ENCODE assay signal across 16 cellular contexts in the genomic region with DNA sequence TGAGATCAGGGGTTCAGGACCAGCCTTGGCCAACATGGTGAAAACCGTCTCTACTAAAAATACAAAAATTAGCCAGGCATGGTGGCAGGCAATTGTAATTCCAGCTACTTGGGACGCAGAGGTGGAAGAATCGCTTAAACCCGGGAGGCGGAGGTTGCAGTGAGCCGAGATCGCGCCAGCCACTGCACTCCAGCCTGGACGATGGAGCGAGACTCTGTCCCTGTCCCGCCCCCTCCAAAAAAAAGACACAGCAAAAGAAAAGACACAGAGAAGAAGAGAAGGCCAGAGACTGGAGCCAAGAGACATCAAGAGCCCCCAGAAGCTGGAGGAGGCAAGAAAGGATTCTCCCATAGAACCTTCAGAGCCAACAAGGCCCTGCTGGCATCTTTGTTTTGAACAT. TPM values are rescaled to one million over a fixed set of nuclear protein-coding genes. Genes with fewer than 3 reads are reported as not detected.
A peak's percentile ranks its signal among the peaks of the same experiment; 100 is the strongest.
DNase-seq lines count a peak whose midpoint lies in the region; ATAC-seq and TF ChIP-seq lines count a peak whose summit lies in the region.
"Had no signal": no experiment of that assay in that cellular context is flagged by ENCODE, and none has a peak within 500 bp of the region (broad histone marks: within the 10 kb centered on the region; RNA-seq: fewer than 3 reads in every experiment).

No MANE protein-coding gene starts in this region.

- H3K9me3 Mint-ChIP-seq in activated naive CD4-positive, alpha-beta T cell treated with anti-CD3 and anti-CD28 coated beads, Interleukin-2, amount 50 U/mL, for 24 hours, result no peaks in the 10 kb centered on the region
- H3K9me3 Mint-ChIP-seq in activated T-helper 2 cell treated with anti-CD3 and anti-CD28 coated beads, Interferon-gamma antibody, Interleukin-2, Interleukin-4, amounts not matched to agents 10 μg/mL and 5 μg/mL and 100 μg/mL, durations not matched to agents 14 hours and 24 hours and 36 hours, result peaks cover 30% of the 10 kb centered on the region
- peaks cover 0 to 13% (median 0%) of the 10 kb centered on the region in 9 donors for H3K9me3 Mint-ChIP-seq in naive thymus-derived CD8-positive, alpha-beta T cell

- H3K4me3 Mint-ChIP-seq in activated naive CD4-positive, alpha-beta T cell treated with anti-CD3 and anti-CD28 coated beads, Interleukin-2, amount 50 U/mL, for 24 hours, result no peak overlapping the region
- no peak overlapping the region for H3K4me3 Mint-ChIP-seq in activated T-helper 2 cell treated with anti-CD3 and anti-CD28 coated beads, Interferon-gamma antibody, Interleukin-2, Interleukin-4, amounts not matched to agents 10 μg/mL and 5 μg/mL and 100 μg/mL, durations not matched to agents 14 hours and 24 hours and 36 hours (ENCODE audit: low read depth)
- H3K4me3 Mint-ChIP-seq in naive thymus-derived CD8-positive, alpha-beta T cell, result peak overlapping the region in 3 of 10 donors; percentile 23 to 60 (median 23)

- H3K27ac Mint-ChIP-seq in activated naive CD4-positive, alpha-beta T cell treated with anti-CD3 and anti-CD28 coated beads, Interleukin-2, amount 50 U/mL, for 24 hours, result peak overlapping the region; percentile 73
- peak overlapping the region; percentile 26 for H3K27ac Mint-ChIP-seq in activated T-helper 2 cell treated with anti-CD3 and anti-CD28 coated beads, Interferon-gamma antibody, Interleukin-2, Interleukin-4, amounts not matched to agents 10 μg/mL and 5 μg/mL and 100 μg/mL, durations not matched to agents 14 hours and 24 hours and 36 hours
- H3K27ac Mint-ChIP-seq in naive thymus-derived CD8-positive, alpha-beta T cell, result peak overlapping the region; percentile 63 to 100 (median 84)

- intact Hi-C loops in activated T-helper 2 cell treated with anti-CD3 and anti-CD28 coated beads, Interferon-gamma antibody, Interleukin-2, Interleukin-4, amounts not matched to agents 10 μg/mL and 5 μg/mL and 100 μg/mL, durations not matched to agents 14 hours and 24 hours and 36 hours (cut with micrococcal nuclease), result no loop called here

- no peak for ATAC-seq in naive thymus-derived CD8-positive, alpha-beta T cell

- no peak for TF ChIP-seq POLR2A in erythroblast (IDR thresholded peaks at IDR 0.05; ENCODE audit: low read length)

- H3K36me3 Mint-ChIP-seq in activated naive CD4-positive, alpha-beta T cell treated with anti-CD3 and anti-CD28 coated beads, Interleukin-2, amount 50 U/mL, for 24 hours, result peaks cover 2% of the 10 kb centered on the region
- peaks cover 18% of the 10 kb centered on the region for H3K36me3 Mint-ChIP-seq in activated T-helper 2 cell treated with anti-CD3 and anti-CD28 coated beads, Interferon-gamma antibody, Interleukin-2, Interleukin-4, amounts not matched to agents 10 μg/mL and 5 μg/mL and 100 μg/mL, durations not matched to agents 14 hours and 24 hours and 36 hours (ENCODE audit: low read depth)
- peaks cover 0 to 2% (median 0%) of the 10 kb centered on the region in 3 donors for H3K36me3 Mint-ChIP-seq in naive thymus-derived CD8-positive, alpha-beta T cell

- no peaks in the 10 kb centered on the region for H3K27me3 Mint-ChIP-seq in activated naive CD4-positive, alpha-beta T cell treated with anti-CD3 and anti-CD28 coated beads, Interleukin-2, amount 50 U/mL, for 24 hours
- H3K27me3 Mint-ChIP-seq in activated T-helper 2 cell treated with anti-CD3 and anti-CD28 coated beads, Interferon-gamma antibody, Interleukin-2, Interleukin-4, amounts not matched to agents 10 μg/mL and 5 μg/mL and 100 μg/mL, durations not matched to agents 14 hours and 24 hours and 36 hours (ENCODE audit: low read depth), result no peaks in the 10 kb centered on the region
- no peaks in the 10 kb centered on the region for H3K27me3 Mint-ChIP-seq in naive thymus-derived CD8-positive, alpha-beta T cell

- POLR2A ChIA-PET in naive thymus-derived CD8-positive, alpha-beta T cell (lab: Charles Lee), result interaction anchor here (1.0 to 1.8 kb wide), 2 partner anchors 19 to 592 kb away, joined by 4 to 8 read pairs; a partner anchor contains a TSS

- peaks cover 77% of the 10 kb centered on the region for H3K4me1 Mint-ChIP-seq in activated naive CD4-positive, alpha-beta T cell treated with anti-CD3 and anti-CD28 coated beads, Interleukin-2, amount 50 U/mL, for 24 hours
- peaks cover 31% of the 10 kb centered on the region for H3K4me1 Mint-ChIP-seq in activated T-helper 2 cell treated with anti-CD3 and anti-CD28 coated beads, Interferon-gamma antibody, Interleukin-2, Interleukin-4, amounts not matched to agents 10 μg/mL and 5 μg/mL and 100 μg/mL, durations not matched to agents 14 hours and 24 hours and 36 hours (ENCODE audit: low read depth)
- peaks cover 30 to 84% (median 65%) of the 10 kb centered on the region in 4 donors for H3K4me1 Mint-ChIP-seq in naive thymus-derived CD8-positive, alpha-beta T cell

- peak; percentile 45 for DNase-seq in DMS 273 (lab: John Stamatoyannopoulos, UW; ENCODE audit: unreplicated experiment)
- no peak for DNase-seq in DMS 273 treated with DMSO at 0.1 percent for 48 hours (lab: John Stamatoyannopoulos, UW)
- DNase-seq in activated naive CD4-positive, alpha-beta T cell treated with anti-CD3 and anti-CD28 coated beads, Interleukin-2, amount 50 U/mL, for 16 hours, result no peak
- no peak for DNase-seq in activated T-helper 2 cell treated with anti-CD3 and anti-CD28 coated beads, Interferon-gamma antibody, Interleukin-2, Interleukin-4, amounts not matched to agents 10 μg/mL and 5 μg/mL and 100 μg/mL, durations not matched to agents 14 hours and 24 hours and 36 hours (ENCODE audit: low spot score)
- no peak for DNase-seq in naive thymus-derived CD8-positive, alpha-beta T cell
- no peak for DNase-seq in RPMI8226
- no peak for DNase-seq in erythroblast (lab: John Stamatoyannopoulos, UW)
- DNase-seq: BE2C, DMS153, GOT3, NCI-H1105, NCI-H2107, NCI-H2227 treated with DMSO at 0.1 percent for 48 hours, NCI-H524 had no signal

RNA-seq across cellular contexts. Expression of a gene that starts 25.6 kb away (rescaled TPM):
- not detected in 2 replicates for total RNA-seq in activated T-helper 2 cell treated with anti-CD3 and anti-CD28 coated beads, Interferon-gamma antibody, Interleukin-2, Interleukin-4, amounts not matched to agents 10 μg/mL and 5 μg/mL and 100 μg/mL, durations not matched to agents 14 hours and 24 hours and 36 hours
- 1 to 10 TPM; 1.2 to 1.6 TPM for total RNA-seq in naive thymus-derived CD8-positive, alpha-beta T cell
- polyA plus RNA-seq in naive thymus-derived CD8-positive, alpha-beta T cell, result under 1 TPM in 2 of 3 donors, not detected in 1; 0.20 to 0.91 TPM
- total RNA-seq: LHCN-M2 had no signal

RNA-seq across cellular contexts. Expression of a gene that starts 49.9 kb away (rescaled TPM):
- not detected in 2 replicates for total RNA-seq in activated T-helper 2 cell treated with anti-CD3 and anti-CD28 coated beads, Interferon-gamma antibody, Interleukin-2, Interleukin-4, amounts not matched to agents 10 μg/mL and 5 μg/mL and 100 μg/mL, durations not matched to agents 14 hours and 24 hours and 36 hours
- 1 to 10 TPM; 3.0 to 3.5 TPM for total RNA-seq in naive thymus-derived CD8-positive, alpha-beta T cell
- not detected for polyA plus RNA-seq in naive thymus-derived CD8-positive, alpha-beta T cell

Comparison
In these comparisons a context has a peak if more than half of its experiments do, and no peak if none do; other contexts are left out.
1. H3K27ac Mint-ChIP-seq: peak in every context shown above with its lines; median percentile 84 in naive thymus-derived CD8-positive, alpha-beta T cell; 73 in activated naive CD4-positive, alpha-beta T cell treated with anti-CD3 and anti-CD28 coated beads, Interleukin-2, amount 50 U/mL, for 24 hours; 26 in activated T-helper 2 cell treated with anti-CD3 and anti-CD28 coated beads, Interferon-gamma antibody, Interleukin-2, Interleukin-4, amounts not matched to agents 10 μg/mL and 5 μg/mL and 100 μg/mL, durations not matched to agents 14 hours and 24 hours and 36 hours.